Comparison of ENCODE assay signal across 8 cellular contexts in the genomic region with DNA sequence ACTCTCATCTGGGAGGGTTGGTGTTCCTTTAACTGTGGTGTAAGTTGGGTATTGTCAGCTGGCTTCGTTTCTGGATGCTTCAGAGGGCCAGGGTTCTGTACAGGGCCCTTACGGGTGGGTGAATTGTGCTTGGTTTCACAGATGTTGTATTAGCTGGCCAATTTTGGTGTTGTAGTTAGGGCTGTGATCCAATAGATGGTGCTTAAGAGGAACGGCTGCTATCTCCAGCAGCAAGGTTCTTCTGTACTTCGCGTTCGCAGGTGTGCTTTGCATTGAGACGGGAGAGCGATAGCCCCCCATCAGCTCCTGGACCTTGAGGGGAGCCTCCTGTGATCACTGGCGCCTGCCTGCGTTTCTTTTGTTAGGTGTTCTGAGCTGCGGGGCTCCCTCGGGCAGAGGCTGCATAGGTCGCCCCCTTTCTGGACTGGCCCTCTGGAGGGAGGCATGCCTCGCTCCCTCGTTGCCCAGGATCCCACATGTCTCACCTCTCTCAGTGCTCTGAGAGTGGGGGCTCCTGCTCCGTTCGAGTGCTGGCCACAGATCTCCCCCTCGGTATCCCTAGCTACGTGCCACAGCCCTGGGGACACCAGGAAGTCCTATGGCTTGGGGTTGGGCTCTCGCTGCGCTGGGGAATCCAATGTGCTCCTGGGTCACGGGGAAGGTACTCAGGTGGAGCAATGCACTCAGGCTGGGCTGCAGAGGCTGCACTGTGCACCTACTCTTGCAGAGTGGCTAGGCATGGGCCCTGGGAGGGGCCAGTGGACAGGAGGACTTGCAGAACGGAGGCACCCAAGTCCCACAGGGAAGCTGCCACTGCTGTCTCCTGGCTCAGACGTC. TPM values are rescaled to one million over a fixed set of nuclear protein-coding genes. Genes with fewer than 3 reads are reported as not detected.
A peak's percentile ranks its signal among the peaks of the same experiment; 100 is the strongest.
DNase-seq lines count a peak whose midpoint lies in the region; ATAC-seq, FAIRE-seq and TF ChIP-seq lines count a peak whose summit lies in the region.

No MANE protein-coding gene starts in this region.

- FAIRE-seq in GM12892 (lab: Jason Lieb, UNC), result no peak

- POLR2A ChIA-PET in activated CD8-positive, alpha-beta T cell treated with anti-CD3 and anti-CD28 coated beads for 36 hours (lab: Charles Lee), result no interaction called here

- H3K36me3 Mint-ChIP-seq in activated CD8-positive, alpha-beta T cell treated with anti-CD3 and anti-CD28 coated beads for 36 hours (ENCODE audit: low read depth), result no peaks in the 10 kb centered on the region

- CTCF ChIA-PET in activated CD8-positive, alpha-beta T cell treated with anti-CD3 and anti-CD28 coated beads for 36 hours (lab: Charles Lee), result interaction anchor here (1.1 to 1.3 kb wide), 2 partner anchors 11 to 131 kb away, joined by 3 to 4 read pairs; no protein-coding TSS in a partner anchor

- H3K27ac Mint-ChIP-seq in activated CD8-positive, alpha-beta T cell treated with anti-CD3 and anti-CD28 coated beads for 36 hours, result peak overlapping the region; percentile 80

- peak overlapping the region; percentile 19 to 50 for H3K4me3 ChIP-seq in gastroesophageal sphincter
- peak overlapping the region; percentile 67 for H3K4me3 ChIP-seq in osteoblast (ENCODE audit: insufficient read depth, low read length)

- peak; percentile 11 for ATAC-seq in Right ventricle myocardium inferior
- peak; percentile 34 for ATAC-seq in HG02678 (IDR thresholded peaks at IDR 0.05; ENCODE audit: unreplicated experiment)
- ATAC-seq in activated CD8-positive, alpha-beta T cell treated with anti-CD3 and anti-CD28 coated beads for 36 hours, result peak; percentile 74
- peak; percentile 33 for ATAC-seq in gastroesophageal sphincter

- H3K4me1 ChIP-seq in gastroesophageal sphincter (peaks cover 0 to 18% (median 0%) of the 10 kb centered on the region in 3 donors), osteoblast (ENCODE audit: insufficient read depth, low read length) (no peaks in the 10 kb centered on the region)

- no peak for TF ChIP-seq POLR2A in gastroesophageal sphincter (IDR thresholded peaks at IDR 0.05)
- TF ChIP-seq POLR2A in GM12892 (IDR thresholded peaks at IDR 0.05; ENCODE audit: low read depth, low read length), result no peak

- TF ChIP-seq EP300 in gastroesophageal sphincter (IDR thresholded peaks at IDR 0.05), result no peak

- H3K4me2 ChIP-seq in osteoblast (ENCODE audit: insufficient read depth, low read length), result peak overlapping the region; percentile 80

- DNase-seq in Right ventricle myocardium inferior (ENCODE audit: missing footprints) (no peak), cardiac septum (ENCODE audit: low spot score) (no peak), NCI-H146 treated with DMSO at 0.1 percent for 48 hours (lab: John Stamatoyannopoulos, UW; ENCODE audit: unreplicated experiment) (peak; percentile 13), osteoblast (ENCODE audit: insufficient read length, low spot score, missing footprints) (no peak), GM12892 (ENCODE audit: insufficient read length) (no peak)
- DNase-seq in activated CD8-positive, alpha-beta T cell treated with anti-CD3 and anti-CD28 coated beads for 36 hours, result peak; percentile 59

- no peaks in the 10 kb centered on the region for H3K79me2 ChIP-seq in osteoblast (ENCODE audit: insufficient read depth, low read length)

- peak overlapping the region in 3 of 4 donors; percentile 75 to 80 (median 78) for H3K27ac ChIP-seq in gastroesophageal sphincter
- no peak overlapping the region for H3K27ac ChIP-seq in osteoblast (ENCODE audit: low read depth, low read length)

- H2AFZ ChIP-seq in osteoblast (ENCODE audit: low read length), result peak overlapping the region; percentile 65

- intact Hi-C loops in Right ventricle myocardium inferior (cut with DNase I) (no loop called here), cardiac septum (cut with DNase I) (no loop called here)
- intact Hi-C loops in activated CD8-positive, alpha-beta T cell treated with anti-CD3 and anti-CD28 coated beads for 36 hours (cut with micrococcal nuclease), result no loop called here

- H3K9me3 ChIP-seq in gastroesophageal sphincter, result no peaks in the 10 kb centered on the region
- no peaks in the 10 kb centered on the region for H3K9me3 ChIP-seq in osteoblast (ENCODE audit: low read depth, low read length)

- H3K4me3 Mint-ChIP-seq in activated CD8-positive, alpha-beta T cell treated with anti-CD3 and anti-CD28 coated beads for 36 hours, result peak overlapping the region; percentile 72

- H4K20me1 ChIP-seq in osteoblast (ENCODE audit: insufficient read depth, low read length), result no peaks in the 10 kb centered on the region

- WGBS in gastroesophageal sphincter (ENCODE audit: low coverage in 1 of 2), 2 donors, result 10 to 35% methylated on average over 9 to 11 of the region's 24 CpGs

- H3K27me3 ChIP-seq in gastroesophageal sphincter, result no peaks in the 10 kb centered on the region
- H3K27me3 ChIP-seq in osteoblast (ENCODE audit: insufficient read depth, low read length), result peaks cover 10% of the 10 kb centered on the region

- peak; percentile 45 for TF ChIP-seq CTCF in activated CD8-positive, alpha-beta T cell treated with anti-CD3 and anti-CD28 coated beads for 36 hours (IDR thresholded peaks at IDR 0.05)
- TF ChIP-seq CTCF in gastroesophageal sphincter (IDR thresholded peaks at IDR 0.05) (no peak), osteoblast (IDR thresholded peaks at IDR 0.05; ENCODE audit: extremely low read depth, low read depth, low read length) (no peak)

- H3K4me1 Mint-ChIP-seq in activated CD8-positive, alpha-beta T cell treated with anti-CD3 and anti-CD28 coated beads for 36 hours (ENCODE audit: low read depth), result peaks cover 19% of the 10 kb centered on the region

- H3K36me3 ChIP-seq in gastroesophageal sphincter (no peaks in the 10 kb centered on the region), osteoblast (ENCODE audit: insufficient read depth, low read length) (no peaks in the 10 kb centered on the region)

- H3K27me3 Mint-ChIP-seq in activated CD8-positive, alpha-beta T cell treated with anti-CD3 and anti-CD28 coated beads for 36 hours, result peaks cover 14% of the 10 kb centered on the region

- no peaks in the 10 kb centered on the region for H3K9me3 Mint-ChIP-seq in activated CD8-positive, alpha-beta T cell treated with anti-CD3 and anti-CD28 coated beads for 36 hours

RNA-seq across cellular contexts. Expression of gene PRDM7, which starts 0.8 kb away (rescaled TPM):
- total RNA-seq in Right ventricle myocardium inferior (not detected), cardiac septum (not detected), gastroesophageal sphincter (not detected), osteoblast (not detected in 2 replicates)
- total RNA-seq in activated CD8-positive, alpha-beta T cell treated with anti-CD3 and anti-CD28 coated beads for 36 hours, result not detected
- polyA plus RNA-seq in GM12892 (2012; ENCODE audit: missing spikeins), result 0.13 TPM

RNA-seq across cellular contexts. Expression of gene DBNDD1, which starts 58.7 kb away (rescaled TPM):
- 6.7 TPM for total RNA-seq in Right ventricle myocardium inferior
- total RNA-seq in cardiac septum, result 3.0 TPM
- total RNA-seq in activated CD8-positive, alpha-beta T cell treated with anti-CD3 and anti-CD28 coated beads for 36 hours, result under 1 TPM; 0.52 to 0.96 TPM
- 1 to 10 TPM; 1.1 to 4.1 (median 3.5) TPM for total RNA-seq in gastroesophageal sphincter
- 0.29 and 1.1 TPM in 2 replicates for total RNA-seq in osteoblast
- 2.1 TPM for polyA plus RNA-seq in GM12892 (2012; ENCODE audit: missing spikeins)

Comparison
In these comparisons a context has a peak if more than half of its experiments do, and no peak if none do; other contexts are left out.
1. ATAC-seq: peak in every context shown above with its lines; median percentile 74 in activated CD8-positive, alpha-beta T cell treated with anti-CD3 and anti-CD28 coated beads for 36 hours; 34 in HG02678; 33 in gastroesophageal sphincter; 11 in Right ventricle myocardium inferior.
2. DNase-seq: peak in NCI-H146 treated with DMSO at 0.1 percent for 48 hours (single experiment) and activated CD8-positive, alpha-beta T cell treated with anti-CD3 and anti-CD28 coated beads for 36 hours (single experiment); none in Right ventricle myocardium inferior (single experiment), cardiac septum (single experiment), osteoblast (single experiment) and GM12892 (single experiment).